ENCODE assay signal across 16 cellular contexts in genomic region chrX:14591976-14592375, GRCh38.
DNase-seq lines count a peak whose midpoint lies in the region; ATAC-seq and TF ChIP-seq lines count a peak whose summit lies in the region.
"Had no signal": no experiment of that assay in that cellular context is flagged by ENCODE, and none has a peak within 500 bp of the region (broad histone marks: within the 10 kb centered on the region; RNA-seq: fewer than 3 reads in every experiment).

No MANE protein-coding gene starts in this region.

- ATAC-seq in GM18858 (IDR thresholded peaks at IDR 0.05; ENCODE audit: unreplicated experiment): no peak

- H3K4me3 ChIP-seq in AG10803 (ENCODE audit: low read length): no peak overlapping the region
- H3K4me3 ChIP-seq: SJCRH30 had no signal

- TF ChIP-seq CTCF in AG10803 (conservative IDR thresholded peaks at IDR 0.05; ENCODE audit: low read length): no peak

- peak; percentile 67 for DNase-seq in AG10803 (ENCODE audit: low read depth)
- peak; percentile 18 for DNase-seq in GM04504 (ENCODE audit: low read depth)
- peak; percentile 29 for DNase-seq in M059J (ENCODE audit: low read depth)
- peak; percentile 7 for DNase-seq in hepatic stellate cell (ENCODE audit: low spot score)
- no peak for DNase-seq in D341Med (ENCODE audit: low spot score)
- DNase-seq in NCI-H2029 treated with DMSO at 0.1 percent for 48 hours (lab: John Stamatoyannopoulos, UW): no peak
- DNase-seq in NCI-H69 (lab: John Stamatoyannopoulos, UW): no peak
- DNase-seq: 8988T, H7, MV-4-11, NCI-H1694, NCI-H446, NCI-H526, OCI-M1, SJCRH30 had no signal

Comparison
In these comparisons a context has a peak if more than half of its experiments do, and no peak if none do; other contexts are left out.
1. DNase-seq: peak in AG10803 (single experiment), GM04504 (single experiment), M059J (single experiment) and hepatic stellate cell (single experiment); none in D341Med (single experiment), NCI-H2029 treated with DMSO at 0.1 percent for 48 hours (single experiment) and NCI-H69 (single experiment).